In genomic region chr9:99259231-99259918, GRCh38 we compare ENCODE assay signal across 8 cellular contexts. TPM values are rescaled to one million over a fixed set of nuclear protein-coding genes. Genes with fewer than 3 reads are reported as not detected.
A peak's percentile ranks its signal among the peaks of the same experiment; 100 is the strongest.
DNase-seq lines count a peak whose midpoint lies in the region; TF ChIP-seq lines count a peak whose summit lies in the region.

No MANE protein-coding gene starts in this region.

- peak overlapping the region; percentile 50 for H3K4me3 ChIP-seq in SJCRH30
- no peak overlapping the region for H3K4me3 ChIP-seq in mammary epithelial cell (replicated peaks in 1 of 3; ENCODE audit: insufficient read depth in 1 of 3, low read depth in 2 of 3, low read length in 3 of 3)
- peak overlapping the region; percentile 52 to 76 (median 67) for H3K4me3 ChIP-seq in skeletal muscle tissue (ENCODE audit: low read length in 3 of 3)

- H3K27me3 ChIP-seq in SJCRH30 (no peaks in the 10 kb centered on the region), mammary epithelial cell (ENCODE audit: insufficient read depth, low read length) (no peaks in the 10 kb centered on the region), skeletal muscle tissue (ENCODE audit: control insufficient read depth in 3 of 3, insufficient read depth in 3 of 3, low read length in 3 of 3) (no peaks in the 10 kb centered on the region)

- intact Hi-C loops in mammary epithelial cell (cut with micrococcal nuclease), result no loop called here

- WGBS in mammary epithelial cell (ENCODE audit: low coverage, missing lambda C conversion rate), result 26% methylated on average over 14 of the region's 27 CpGs

- CTCF ChIA-PET in mammary epithelial cell (lab: Charles Lee; ENCODE audit: low non-redundant PET), result no interaction called here

- TF ChIP-seq CTCF in mammary epithelial cell (conservative IDR thresholded peaks at IDR 0.05 in 1 of 2, IDR thresholded peaks at IDR 0.05 in 1 of 2; ENCODE audit: extremely low read depth in 1 of 2, insufficient read depth in 1 of 2, low read depth in 1 of 2, low read length in 2 of 2), result no peak

- no TSS peak for BruUV-seq in mammary epithelial cell (replicated peaks; lab: Mats Ljungman, UMichigan)

- DNase-seq in NCI-H2107 treated with DMSO at 0.1 percent for 48 hours (lab: John Stamatoyannopoulos, UW; ENCODE audit: unreplicated experiment), result peak; percentile 10
- no peak for DNase-seq in NCI-H2107 (lab: John Stamatoyannopoulos, UW)
- peak; percentile 52 to 56 for DNase-seq in SJCRH30
- no peak for DNase-seq in mammary epithelial cell
- peak; percentile 73 for DNase-seq in inferior parietal cortex (ENCODE audit: extremely low spot score)
- DNase-seq in NCI-H1930 (lab: John Stamatoyannopoulos, UW), result no peak
- no peak for DNase-seq in NCI-H1436 treated with DMSO at 0.1 percent for 48 hours (lab: John Stamatoyannopoulos, UW)

- H3K79me2 ChIP-seq in mammary epithelial cell (ENCODE audit: insufficient read depth, low read length), result no peaks in the 10 kb centered on the region

- H3K9ac ChIP-seq in mammary epithelial cell (ENCODE audit: insufficient read depth, low read length) (no peak overlapping the region), skeletal muscle tissue (ENCODE audit: low read depth in 1 of 3, low read length in 3 of 3) (peak overlapping the region; percentile 81 to 86 (median 82))

- peak overlapping the region; percentile 78 for H2AFZ ChIP-seq in mammary epithelial cell (ENCODE audit: low read depth, low read length)

- no peaks in the 10 kb centered on the region for H3K36me3 ChIP-seq in SJCRH30
- H3K36me3 ChIP-seq in mammary epithelial cell (ENCODE audit: insufficient read depth, low read length), result no peaks in the 10 kb centered on the region
- H3K36me3 ChIP-seq in skeletal muscle tissue (ENCODE audit: control insufficient read depth in 3 of 3, insufficient read depth in 3 of 3, low read length in 3 of 3), result no peaks in the 10 kb centered on the region

- H4K20me1 ChIP-seq in mammary epithelial cell (ENCODE audit: insufficient read depth, low read length), result no peaks in the 10 kb centered on the region

- peak overlapping the region; percentile 22 for H3K4me2 ChIP-seq in mammary epithelial cell (ENCODE audit: insufficient read depth, low read depth, low read length)

- H3K4me1 ChIP-seq in SJCRH30 (peaks cover under 1% of the 10 kb centered on the region), mammary epithelial cell (ENCODE audit: insufficient read depth, low read length) (peaks cover 7% of the 10 kb centered on the region), skeletal muscle tissue (ENCODE audit: control insufficient read depth in 3 of 3, insufficient read depth in 3 of 3, low read length in 3 of 3) (peaks cover 26 to 48% (median 34%) of the 10 kb centered on the region in 3 donors)

- no peak overlapping the region for H3K27ac ChIP-seq in SJCRH30
- H3K27ac ChIP-seq in mammary epithelial cell (ENCODE audit: insufficient read depth, low read depth, low read length), result no peak overlapping the region
- peak overlapping the region; percentile 90 for H3K27ac ChIP-seq in skeletal muscle tissue (ENCODE audit: low read depth, low read length)

- in situ Hi-C loops in mammary epithelial cell (cut with MboI; ENCODE audit: low sequenced_read_pairs in 2 of 2), result loop anchor here in 1 of 2 donors (25.0 kb wide), 1 partner anchor 553 kb away; the partner anchor contains the start of gene NR4A3

- dilution Hi-C loops in mammary epithelial cell (cut with HindIII; ENCODE audit: low sequenced_read_pairs), result no loop called here

- H3K9me3 ChIP-seq in SJCRH30 (replicated peaks) (no peaks in the 10 kb centered on the region; the same call in 1 of the 2 replicates), mammary epithelial cell (replicated peaks; ENCODE audit: insufficient read depth, low read length) (no peaks in the 10 kb centered on the region), skeletal muscle tissue (ENCODE audit: control insufficient read depth in 3 of 3, low read length in 3 of 3) (no peaks in the 10 kb centered on the region)

RNA-seq across cellular contexts. Expression of gene SEC61B, which starts 37.3 kb away (rescaled TPM):
- 139 and 141 TPM in 2 replicates for total RNA-seq in SJCRH30 (2014; rRNA removed; shearing (Covaris generic))
- 100 to 1,000 TPM in 1 of 2 donors, 10 to 100 TPM in 1; 62.0 to 164 TPM for total RNA-seq in mammary epithelial cell
- polyA plus RNA-seq in mammary epithelial cell, result 197 TPM
- polyA minus RNA-seq in mammary epithelial cell, result 91.6 TPM
- 41.2 TPM for total RNA-seq in skeletal muscle tissue

RNA-seq across cellular contexts. Expression of gene ALG2, which starts 37.6 kb away (rescaled TPM):
- total RNA-seq in SJCRH30 (2014; rRNA removed; shearing (Covaris generic)), result 38.4 and 38.7 TPM in 2 replicates
- total RNA-seq in mammary epithelial cell (10 to 100 TPM; 42.1 to 56.5 TPM), skeletal muscle tissue (39.7 TPM)
- 39.1 TPM for polyA plus RNA-seq in mammary epithelial cell
- polyA minus RNA-seq in mammary epithelial cell, result 41.3 TPM

Comparison
In these comparisons a context has a peak if more than half of its experiments do, and no peak if none do; other contexts are left out.
1. DNase-seq: peak in NCI-H2107 treated with DMSO at 0.1 percent for 48 hours (single experiment), SJCRH30 (2 of 2) and inferior parietal cortex (single experiment); none in NCI-H2107 (single experiment), mammary epithelial cell (single experiment), NCI-H1930 (0 of 2) and NCI-H1436 treated with DMSO at 0.1 percent for 48 hours (single experiment).
2. H3K4me3 ChIP-seq: peak in SJCRH30 (single experiment) and skeletal muscle tissue (3 of 3); none in mammary epithelial cell (0 of 3).